ENCODE assay signal across 11 cellular contexts in the genomic region with DNA sequence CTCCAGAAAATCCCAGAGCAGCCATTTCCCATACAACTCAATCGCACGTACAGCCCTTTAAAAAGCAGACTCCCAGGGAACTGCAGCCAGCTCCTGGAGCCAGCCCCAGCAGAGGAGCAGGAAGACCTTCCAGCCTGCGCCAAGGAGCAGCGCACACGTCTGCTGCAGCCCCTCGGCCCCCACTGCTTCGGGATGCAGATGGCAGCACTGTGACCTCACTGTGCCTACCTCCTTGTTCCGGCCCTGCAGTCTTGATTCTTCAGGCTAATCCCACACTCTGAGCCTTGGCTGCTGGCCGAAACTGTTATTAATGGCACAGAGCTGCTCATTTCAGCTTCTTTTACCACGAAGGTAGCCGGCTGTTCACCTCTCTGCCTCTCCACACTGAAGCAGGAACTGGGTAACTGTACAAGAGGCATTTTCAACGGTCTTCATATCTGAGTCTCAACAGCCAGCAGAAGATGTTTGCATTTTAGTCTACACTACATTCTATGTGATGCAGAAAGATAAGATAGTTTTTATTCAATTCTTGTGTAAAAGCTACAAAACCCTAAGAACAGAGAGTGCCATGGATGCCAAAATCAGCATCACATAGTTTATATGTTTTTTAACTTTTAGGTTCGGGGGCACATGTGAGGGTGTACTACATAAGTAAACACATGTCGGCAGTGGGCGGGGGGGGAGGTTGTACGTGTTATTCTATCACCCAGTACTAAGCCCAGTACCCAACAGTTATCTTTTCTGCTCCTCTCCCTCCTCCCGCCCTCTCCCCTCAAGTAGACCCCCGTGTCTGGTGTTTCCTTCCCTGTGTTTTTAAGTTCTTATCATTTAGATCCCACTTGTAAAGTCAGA.
DNase-seq lines count a peak whose midpoint lies in the region; ATAC-seq, FAIRE-seq and TF ChIP-seq lines count a peak whose summit lies in the region.
"Had no signal": no experiment of that assay in that cellular context is flagged by ENCODE, and none has a peak within 500 bp of the region (broad histone marks: within the 10 kb centered on the region; RNA-seq: fewer than 3 reads in every experiment).

No MANE protein-coding gene starts in this region.

- TF ChIP-seq CTCF in endothelial cell of umbilical vein (IDR thresholded peaks at IDR 0.05; ENCODE audit: extremely low read depth in 1 of 2, insufficient read depth in 1 of 2, low read depth in 1 of 2, low read length in 2 of 2): no peak
- TF ChIP-seq CTCF in GM10266 (IDR thresholded peaks at IDR 0.05; ENCODE audit: control insufficient read depth, insufficient read depth, low read depth, missing control alignments): no peak

- H3K4me1 Mint-ChIP-seq in activated CD4-positive, alpha-beta T cell treated with anti-CD3 and anti-CD28 coated beads, Interleukin-2, amount 10 ng/mL, durations not matched to agents 7 days and 5 days: peaks cover 95% of the 10 kb centered on the region
- peaks cover 94% of the 10 kb centered on the region for H3K4me1 Mint-ChIP-seq in stimulated activated effector memory CD8-positive, alpha-beta T cell treated with anti-CD3 and anti-CD28 coated beads, Interleukin-12 subunit alpha, Interleukin-12 subunit beta, amount 100 ng/mL, for 72 hours

- H3K4me1 ChIP-seq in SJCRH30 (peaks cover 43% of the 10 kb centered on the region), endothelial cell of umbilical vein (ENCODE audit: control insufficient read depth, extremely low read depth, insufficient read depth, low read length) (peaks cover 51% of the 10 kb centered on the region)

- H3K27ac ChIP-seq in SJCRH30 (peak overlapping the region; percentile 2; the same call in 1 of the 2 replicates), endothelial cell of umbilical vein (ENCODE audit: insufficient read depth, low read depth, low read length) (peak overlapping the region; percentile 21)
- H3K27ac ChIP-seq: SK-N-MC had no signal

- peak; percentile 78 for FAIRE-seq in endothelial cell of umbilical vein (lab: Jason Lieb, UNC)
- FAIRE-seq: H54 had no signal

- peak overlapping the region; percentile 87 for H3K27ac Mint-ChIP-seq in activated CD4-positive, alpha-beta T cell treated with anti-CD3 and anti-CD28 coated beads, Interleukin-2, amount 10 ng/mL, durations not matched to agents 7 days and 5 days
- peak overlapping the region; percentile 91 for H3K27ac Mint-ChIP-seq in stimulated activated effector memory CD8-positive, alpha-beta T cell treated with anti-CD3 and anti-CD28 coated beads, Interleukin-12 subunit alpha, Interleukin-12 subunit beta, amount 100 ng/mL, for 72 hours

- no peaks in the 10 kb centered on the region for H3K9me3 Mint-ChIP-seq in activated CD4-positive, alpha-beta T cell treated with anti-CD3 and anti-CD28 coated beads, Interleukin-2, amount 10 ng/mL, durations not matched to agents 7 days and 5 days
- H3K9me3 Mint-ChIP-seq in stimulated activated effector memory CD8-positive, alpha-beta T cell treated with anti-CD3 and anti-CD28 coated beads, Interleukin-12 subunit alpha, Interleukin-12 subunit beta, amount 100 ng/mL, for 72 hours: no peaks in the 10 kb centered on the region

- dilution Hi-C loops in endothelial cell of umbilical vein (cut with MboI; ENCODE audit: extremely low pct_ligation_motif_present, low sequenced_read_pairs): no loop called here

- H3K9me1 ChIP-seq in endothelial cell of umbilical vein (replicated peaks; ENCODE audit: control insufficient read depth, extremely low read depth, insufficient read depth, low read length): no peaks in the 10 kb centered on the region

- H2AFZ ChIP-seq in endothelial cell of umbilical vein (ENCODE audit: low read depth, low read length): no peak overlapping the region

- H3K36me3 ChIP-seq in SJCRH30: peaks cover 19% of the 10 kb centered on the region
- H3K36me3 ChIP-seq in endothelial cell of umbilical vein (ENCODE audit: control insufficient read depth in 2 of 2, extremely low read depth in 1 of 2, insufficient read depth in 2 of 2, low read length in 2 of 2): no peaks in the 10 kb centered on the region

- no peaks in the 10 kb centered on the region for H3K27me3 Mint-ChIP-seq in activated CD4-positive, alpha-beta T cell treated with anti-CD3 and anti-CD28 coated beads, Interleukin-2, amount 10 ng/mL, durations not matched to agents 7 days and 5 days

- POLR2A ChIA-PET in activated CD4-positive, alpha-beta T cell treated with anti-CD3 and anti-CD28 coated beads, Interleukin-2, amount 10 ng/mL, durations not matched to agents 7 days and 5 days (lab: Charles Lee): interaction anchor here (0.6 kb wide), 1 partner anchor 35 kb away, joined by 9 read pairs; no protein-coding TSS in a partner anchor
- POLR2A ChIA-PET in endothelial cell of umbilical vein (lab: Charles Lee): no interaction called here

- no TSS peak for BruUV-seq in endothelial cell of umbilical vein (replicated peaks; lab: Mats Ljungman, UMichigan)

- H4K20me1 ChIP-seq in endothelial cell of umbilical vein (replicated peaks; ENCODE audit: control insufficient read depth, extremely low read depth, insufficient read depth, low read length): peaks cover 4% of the 10 kb centered on the region

- intact Hi-C loops in endothelial cell of umbilical vein (cut with micrococcal nuclease): no loop called here

- no peaks in the 10 kb centered on the region for H3K27me3 ChIP-seq in SJCRH30
- no peaks in the 10 kb centered on the region for H3K27me3 ChIP-seq in endothelial cell of umbilical vein (ENCODE audit: control insufficient read depth in 2 of 2, insufficient read depth in 2 of 2, low read length in 2 of 2)

- ATAC-seq in stimulated activated effector memory CD8-positive, alpha-beta T cell treated with anti-CD3 and anti-CD28 coated beads, Interleukin-12 subunit alpha, Interleukin-12 subunit beta, amount 100 ng/mL, for 72 hours: no peak
- ATAC-seq in GM18505 (IDR thresholded peaks at IDR 0.05; ENCODE audit: unreplicated experiment): no peak

- H3K9me3 ChIP-seq in SJCRH30 (replicated peaks) (no peaks in the 10 kb centered on the region), endothelial cell of umbilical vein (replicated peaks; ENCODE audit: control insufficient read depth, insufficient read depth, low read length) (no peaks in the 10 kb centered on the region)

- H3K36me3 Mint-ChIP-seq in activated CD4-positive, alpha-beta T cell treated with anti-CD3 and anti-CD28 coated beads, Interleukin-2, amount 10 ng/mL, durations not matched to agents 7 days and 5 days (ENCODE audit: low read depth): peaks cover 34% of the 10 kb centered on the region
- peaks cover 66% of the 10 kb centered on the region for H3K36me3 Mint-ChIP-seq in stimulated activated effector memory CD8-positive, alpha-beta T cell treated with anti-CD3 and anti-CD28 coated beads, Interleukin-12 subunit alpha, Interleukin-12 subunit beta, amount 100 ng/mL, for 72 hours

- TF ChIP-seq POLR2A in endothelial cell of umbilical vein (IDR thresholded peaks at IDR 0.05; ENCODE audit: low read depth, low read length) (no peak), GM18505 (IDR thresholded peaks at IDR 0.05; ENCODE audit: borderline replicate concordance, extremely low read depth, insufficient read depth, insufficient read length) (no peak)

- H3K9ac ChIP-seq in endothelial cell of umbilical vein (replicated peaks; ENCODE audit: extremely low read depth, insufficient read depth, low read length): no peak overlapping the region

- CTCF ChIA-PET in activated CD4-positive, alpha-beta T cell treated with anti-CD3 and anti-CD28 coated beads, Interleukin-2, amount 10 ng/mL, durations not matched to agents 7 days and 5 days (lab: Charles Lee): no interaction called here
- CTCF ChIA-PET in endothelial cell of umbilical vein (lab: Charles Lee): interaction anchor here (1.0 to 3.2 kb wide), 4 partner anchors 9 to 24 kb away, joined by 3 to 10 read pairs (median 4); no protein-coding TSS in a partner anchor

- H3K4me3 Mint-ChIP-seq in activated CD4-positive, alpha-beta T cell treated with anti-CD3 and anti-CD28 coated beads, Interleukin-2, amount 10 ng/mL, durations not matched to agents 7 days and 5 days: peak overlapping the region; percentile 50
- peak overlapping the region; percentile 67 for H3K4me3 Mint-ChIP-seq in stimulated activated effector memory CD8-positive, alpha-beta T cell treated with anti-CD3 and anti-CD28 coated beads, Interleukin-12 subunit alpha, Interleukin-12 subunit beta, amount 100 ng/mL, for 72 hours

- no peak overlapping the region for H3K4me2 ChIP-seq in endothelial cell of umbilical vein (ENCODE audit: insufficient read depth, low read length)

- H3K4me3 ChIP-seq in SJCRH30 (no peak overlapping the region), endothelial cell of umbilical vein (replicated peaks in 1 of 3; ENCODE audit: insufficient read depth in 1 of 3, low read depth in 1 of 3, low read length in 3 of 3) (no peak overlapping the region)
- H3K4me3 ChIP-seq: SK-N-MC had no signal

- H3K79me2 ChIP-seq in endothelial cell of umbilical vein (ENCODE audit: control insufficient read depth, insufficient read depth, low read length): peaks cover 95% of the 10 kb centered on the region

- DNase-seq in activated CD4-positive, alpha-beta T cell treated with anti-CD3 and anti-CD28 coated beads, Interleukin-2, amount 10 ng/mL, durations not matched to agents 7 days and 5 days: no peak
- DNase-seq in activated CD4-positive, alpha-beta T cell treated with anti-CD3 and anti-CD28 coated beads for 1 hour: no peak
- DNase-seq in SJCRH30 (peak; percentile 70 to 87), endothelial cell of umbilical vein (ENCODE audit: low read depth, low spot score) (peak; percentile 67), GM10266 (ENCODE audit: extremely low spot score) (no peak)
- no peak for DNase-seq in stimulated activated effector memory CD8-positive, alpha-beta T cell treated with anti-CD3 and anti-CD28 coated beads, Interleukin-12 subunit alpha, Interleukin-12 subunit beta, amount 100 ng/mL, for 72 hours (ENCODE audit: low spot score in 2 of 2)
- DNase-seq in activated effector memory CD4-positive, alpha-beta T cell treated with anti-CD3 and anti-CD28 coated beads, Interleukin-2, amount 50 U/mL, for 16 hours: no peak
- DNase-seq: nucleus accumbens had no signal

TF ChIP-seq in endothelial cell of umbilical vein, 7 proteins besides CTCF, POLR2A, EP300 and RAD21:
- TF ChIP-seq POLR2AphosphoS5 (IDR thresholded peaks at IDR 0.05; ENCODE audit: insufficient read depth, low read depth, low read length): no peak
- TF ChIP-seq EZH2 (IDR thresholded peaks at IDR 0.05; ENCODE audit: borderline replicate concordance, low read depth, low read length, severe bottlenecking): no peak
- TF ChIP-seq MYC (IDR thresholded peaks at IDR 0.05; ENCODE audit: low read depth, low read length): no peak
- TF ChIP-seq, protein P1, sequence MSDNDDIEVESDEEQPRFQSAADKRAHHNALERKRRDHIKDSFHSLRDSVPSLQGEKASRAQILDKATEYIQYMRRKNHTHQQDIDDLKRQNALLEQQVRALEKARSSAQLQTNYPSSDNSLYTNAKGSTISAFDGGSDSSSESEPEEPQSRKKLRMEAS (IDR thresholded peaks at IDR 0.05; ENCODE audit: insufficient read depth, insufficient read length): no peak
- no peak for TF ChIP-seq JUN (IDR thresholded peaks at IDR 0.05; ENCODE audit: borderline replicate concordance, insufficient read depth, insufficient read length, low read depth)
- TF ChIP-seq GATA2 (IDR thresholded peaks at IDR 0.05; ENCODE audit: insufficient read depth, insufficient read length, low read depth, low read length): no peak
- no peak for TF ChIP-seq FOS (IDR thresholded peaks at IDR 0.05; ENCODE audit: borderline replicate concordance, insufficient read depth, low read length)
TF ChIP-seq in endothelial cell of umbilical vein: peak in this region for 0.

Comparison
In these comparisons a context has a peak if more than half of its experiments do, and no peak if none do; other contexts are left out.
1. DNase-seq: peak in SJCRH30 (2 of 2) and endothelial cell of umbilical vein (single experiment); none in activated CD4-positive, alpha-beta T cell treated with anti-CD3 and anti-CD28 coated beads, Interleukin-2, amount 10 ng/mL, durations not matched to agents 7 days and 5 days (single experiment), activated CD4-positive, alpha-beta T cell treated with anti-CD3 and anti-CD28 coated beads for 1 hour (single experiment), stimulated activated effector memory CD8-positive, alpha-beta T cell treated with anti-CD3 and anti-CD28 coated beads, Interleukin-12 subunit alpha, Interleukin-12 subunit beta, amount 100 ng/mL, for 72 hours (0 of 2), activated effector memory CD4-positive, alpha-beta T cell treated with anti-CD3 and anti-CD28 coated beads, Interleukin-2, amount 50 U/mL, for 16 hours (single experiment) and GM10266 (single experiment).